ENCODE assay signal across 1 cellular context in the genomic region with DNA sequence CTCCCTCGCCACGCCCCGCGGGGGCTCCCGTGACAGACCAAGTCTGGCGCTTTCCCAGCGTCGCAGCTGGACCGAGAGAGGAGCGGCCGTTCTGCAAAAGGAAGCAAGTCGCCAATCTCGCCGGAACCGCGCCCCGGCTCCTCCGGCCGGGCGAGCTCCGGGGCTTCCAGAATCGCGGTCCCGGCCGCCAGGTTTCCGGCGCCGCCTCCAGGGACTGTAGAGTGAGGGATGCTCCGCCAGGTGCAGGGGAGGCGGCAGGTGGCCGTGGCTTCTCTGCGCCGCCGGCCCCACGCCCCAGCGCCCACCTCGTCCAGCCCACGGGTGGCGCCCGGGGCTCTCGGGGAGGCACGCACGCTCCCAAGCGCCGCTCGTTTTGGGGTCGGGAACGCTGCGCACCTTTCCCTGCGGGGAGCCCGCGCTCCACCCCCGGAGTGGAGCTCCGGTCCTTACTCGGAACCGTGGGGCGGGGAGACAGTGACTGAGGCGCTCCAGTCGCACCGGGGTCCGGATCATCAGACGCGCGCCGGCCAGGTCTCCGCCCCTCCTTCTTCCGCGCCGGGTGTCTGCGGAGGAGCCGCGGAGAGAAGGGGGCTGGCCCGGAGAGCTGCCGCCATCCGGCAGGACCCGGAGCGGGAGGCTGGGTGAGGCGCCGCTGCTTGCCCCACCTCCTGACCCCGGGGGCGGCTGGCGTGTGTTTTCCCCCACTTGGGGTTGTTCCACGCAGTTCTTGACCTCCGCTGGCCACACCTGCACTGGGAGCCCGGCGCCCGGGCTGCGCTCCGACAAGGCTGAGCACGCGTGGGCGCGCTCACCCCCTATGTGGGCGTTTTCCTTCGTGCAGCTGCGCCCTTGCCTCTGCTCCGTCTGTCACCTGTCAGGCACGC.
TF ChIP-seq lines count a peak whose summit lies in the region.

A gene with protein sequence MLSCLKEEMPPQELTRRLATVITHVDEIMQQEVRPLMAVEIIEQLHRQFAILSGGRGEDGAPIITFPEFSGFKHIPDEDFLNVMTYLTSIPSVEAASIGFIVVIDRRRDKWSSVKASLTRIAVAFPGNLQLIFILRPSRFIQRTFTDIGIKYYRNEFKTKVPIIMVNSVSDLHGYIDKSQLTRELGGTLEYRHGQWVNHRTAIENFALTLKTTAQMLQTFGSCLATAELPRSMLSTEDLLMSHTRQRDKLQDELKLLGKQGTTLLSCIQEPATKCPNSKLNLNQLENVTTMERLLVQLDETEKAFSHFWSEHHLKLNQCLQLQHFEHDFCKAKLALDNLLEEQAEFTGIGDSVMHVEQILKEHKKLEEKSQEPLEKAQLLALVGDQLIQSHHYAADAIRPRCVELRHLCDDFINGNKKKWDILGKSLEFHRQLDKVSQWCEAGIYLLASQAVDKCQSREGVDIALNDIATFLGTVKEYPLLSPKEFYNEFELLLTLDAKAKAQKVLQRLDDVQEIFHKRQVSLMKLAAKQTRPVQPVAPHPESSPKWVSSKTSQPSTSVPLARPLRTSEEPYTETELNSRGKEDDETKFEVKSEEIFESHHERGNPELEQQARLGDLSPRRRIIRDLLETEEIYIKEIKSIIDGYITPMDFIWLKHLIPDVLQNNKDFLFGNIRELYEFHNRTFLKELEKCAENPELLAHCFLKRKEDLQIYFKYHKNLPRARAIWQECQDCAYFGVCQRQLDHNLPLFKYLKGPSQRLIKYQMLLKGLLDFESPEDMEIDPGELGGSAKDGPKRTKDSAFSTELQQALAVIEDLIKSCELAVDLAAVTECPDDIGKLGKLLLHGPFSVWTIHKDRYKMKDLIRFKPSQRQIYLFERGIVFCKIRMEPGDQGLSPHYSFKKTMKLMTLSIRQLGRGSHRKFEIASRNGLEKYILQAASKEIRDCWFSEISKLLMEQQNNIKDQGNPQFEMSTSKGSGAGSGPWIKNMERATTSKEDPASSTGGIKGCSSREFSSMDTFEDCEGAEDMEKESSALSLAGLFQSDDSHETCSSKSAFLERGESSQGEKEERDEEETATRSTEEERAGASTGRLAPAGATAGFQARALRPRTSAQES (minus strand): TSS at position 480 of the 884 bp plus-strand sequence. CDS start 642 bp downstream, outside the sequence.

TF ChIP-seq in IMR-90, 13 proteins besides CTCF, POLR2A, EP300 and RAD21:
- TF ChIP-seq, protein P1, sequence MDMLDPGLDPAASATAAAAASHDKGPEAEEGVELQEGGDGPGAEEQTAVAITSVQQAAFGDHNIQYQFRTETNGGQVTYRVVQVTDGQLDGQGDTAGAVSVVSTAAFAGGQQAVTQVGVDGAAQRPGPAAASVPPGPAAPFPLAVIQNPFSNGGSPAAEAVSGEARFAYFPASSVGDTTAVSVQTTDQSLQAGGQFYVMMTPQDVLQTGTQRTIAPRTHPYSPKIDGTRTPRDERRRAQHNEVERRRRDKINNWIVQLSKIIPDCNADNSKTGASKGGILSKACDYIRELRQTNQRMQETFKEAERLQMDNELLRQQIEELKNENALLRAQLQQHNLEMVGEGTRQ (IDR thresholded peaks at IDR 0.05; ENCODE audit: low read depth, low read length), result no peak
- no peak for TF ChIP-seq FOS (IDR thresholded peaks at IDR 0.05; ENCODE audit: low read depth, low read length)
- no peak for TF ChIP-seq CHD1 (IDR thresholded peaks at IDR 0.05; ENCODE audit: low read depth, low read length)
- TF ChIP-seq NFE2L2 (IDR thresholded peaks at IDR 0.05; ENCODE audit: low read depth, low read length), result no peak
- TF ChIP-seq RFX5 (IDR thresholded peaks at IDR 0.05; ENCODE audit: low read depth, low read length), result no peak
- no peak for TF ChIP-seq SMC3 (IDR thresholded peaks at IDR 0.05; ENCODE audit: low read depth, low read length)
- no peak for TF ChIP-seq RCOR1 (IDR thresholded peaks at IDR 0.05; ENCODE audit: insufficient replicate concordance, low read length)
- TF ChIP-seq MAZ (IDR thresholded peaks at IDR 0.05; ENCODE audit: borderline replicate concordance, low read depth, low read length), result no peak
- no peak for TF ChIP-seq MXI1 (IDR thresholded peaks at IDR 0.05; ENCODE audit: borderline replicate concordance, low read depth, low read length)
- no peak for TF ChIP-seq CEBPB (IDR thresholded peaks at IDR 0.05; ENCODE audit: low read depth, low read length)
- TF ChIP-seq BHLHE40 (IDR thresholded peaks at IDR 0.05; ENCODE audit: low read depth, low read length), result no peak
- TF ChIP-seq MAFK (IDR thresholded peaks at IDR 0.05; ENCODE audit: low read depth, low read length), result no peak
- TF ChIP-seq, protein P2, sequence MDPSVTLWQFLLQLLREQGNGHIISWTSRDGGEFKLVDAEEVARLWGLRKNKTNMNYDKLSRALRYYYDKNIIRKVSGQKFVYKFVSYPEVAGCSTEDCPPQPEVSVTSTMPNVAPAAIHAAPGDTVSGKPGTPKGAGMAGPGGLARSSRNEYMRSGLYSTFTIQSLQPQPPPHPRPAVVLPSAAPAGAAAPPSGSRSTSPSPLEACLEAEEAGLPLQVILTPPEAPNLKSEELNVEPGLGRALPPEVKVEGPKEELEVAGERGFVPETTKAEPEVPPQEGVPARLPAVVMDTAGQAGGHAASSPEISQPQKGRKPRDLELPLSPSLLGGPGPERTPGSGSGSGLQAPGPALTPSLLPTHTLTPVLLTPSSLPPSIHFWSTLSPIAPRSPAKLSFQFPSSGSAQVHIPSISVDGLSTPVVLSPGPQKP (IDR thresholded peaks at IDR 0.05; ENCODE audit: borderline replicate concordance, low read depth, low read length), result no peak
